ENCODE assay signal across 24 cellular contexts in genomic region chr5:54654211-54654610, GRCh38.
A peak's percentile ranks its signal among the peaks of the same experiment; 100 is the strongest.
DNase-seq lines count a peak whose midpoint lies in the region; ATAC-seq and TF ChIP-seq lines count a peak whose summit lies in the region.
"Had no signal": no experiment of that assay in that cellular context is flagged by ENCODE, and none has a peak within 500 bp of the region (broad histone marks: within the 10 kb centered on the region; RNA-seq: fewer than 3 reads in every experiment).

No MANE protein-coding gene starts in this region.

- H3K4me3 Mint-ChIP-seq in natural killer cell treated with Interleukin-12 subunit alpha and Interleukin-12 subunit beta and Interleukin-15 and Interleukin-18, amount 100 ng/mL, for 72 hours = peak overlapping the region; percentile 60
- no peak overlapping the region for H3K4me3 Mint-ChIP-seq in natural killer cell
- no peak overlapping the region for H3K4me3 Mint-ChIP-seq in endothelial cell (ENCODE audit: unreplicated experiment)
- H3K4me3 Mint-ChIP-seq: activated CD8-positive, alpha-beta T cell treated with anti-CD3 and anti-CD28 coated beads for 36 hours; activated naive CD4-positive, alpha-beta T cell treated with anti-CD3 and anti-CD28 coated beads for 36 hours; activated T-cell treated with anti-CD3 and anti-CD28 coated beads, Interleukin-2, amount 50 U/mL, for 24 hours had no signal

- no peaks in the 10 kb centered on the region for H3K36me3 Mint-ChIP-seq in natural killer cell treated with Interleukin-12 subunit alpha and Interleukin-12 subunit beta and Interleukin-15 and Interleukin-18, amount 100 ng/mL, for 72 hours
- H3K36me3 Mint-ChIP-seq in natural killer cell (no peaks in the 10 kb centered on the region), endothelial cell (ENCODE audit: low read depth, unreplicated experiment) (no peaks in the 10 kb centered on the region)

- peak overlapping the region; percentile 78 to 89 for H3K27ac Mint-ChIP-seq in natural killer cell treated with Interleukin-12 subunit alpha and Interleukin-12 subunit beta and Interleukin-15 and Interleukin-18, amount 100 ng/mL, for 72 hours
- H3K27ac Mint-ChIP-seq in natural killer cell (peak overlapping the region in 1 of 2 donors; percentile 47), endothelial cell (ENCODE audit: unreplicated experiment) (no peak overlapping the region)
- H3K27ac Mint-ChIP-seq: activated CD8-positive, alpha-beta T cell treated with anti-CD3 and anti-CD28 coated beads for 36 hours; activated naive CD4-positive, alpha-beta T cell treated with anti-CD3 and anti-CD28 coated beads for 36 hours; activated T-cell treated with anti-CD3 and anti-CD28 coated beads, Interleukin-2, amount 50 U/mL, for 24 hours had no signal

- TF ChIP-seq CTCF in natural killer cell (IDR thresholded peaks at IDR 0.05) (no peak), endothelial cell (IDR thresholded peaks at IDR 0.05; ENCODE audit: unreplicated experiment) (no peak), GM13976 (IDR thresholded peaks at IDR 0.05; ENCODE audit: borderline replicate concordance, control extremely low read depth, extremely low read depth, insufficient read depth, missing control alignments) (no peak)

- H3K9me3 Mint-ChIP-seq in natural killer cell treated with Interleukin-12 subunit alpha and Interleukin-12 subunit beta and Interleukin-15 and Interleukin-18, amount 100 ng/mL, for 72 hours = no peaks in the 10 kb centered on the region
- no peaks in the 10 kb centered on the region for H3K9me3 Mint-ChIP-seq in natural killer cell
- H3K9me3 Mint-ChIP-seq in endothelial cell (ENCODE audit: unreplicated experiment) = no peaks in the 10 kb centered on the region
- H3K9me3 Mint-ChIP-seq: activated CD8-positive, alpha-beta T cell treated with anti-CD3 and anti-CD28 coated beads for 36 hours; activated naive CD4-positive, alpha-beta T cell treated with anti-CD3 and anti-CD28 coated beads for 36 hours; activated T-cell treated with anti-CD3 and anti-CD28 coated beads, Interleukin-2, amount 50 U/mL, for 24 hours had no signal

- intact Hi-C loops in natural killer cell (cut with micrococcal nuclease) = no loop called here
- intact Hi-C loops in posterior cingulate gyrus (cut with DNase I) = no loop called here

- in situ Hi-C loops in GM13976 (cut with MboI; ENCODE audit: low sequenced_read_pairs, unreplicated experiment) = no loop called here

- no peak for DNase-seq in natural killer cell treated with Interleukin-12 subunit alpha and Interleukin-12 subunit beta and Interleukin-15 and Interleukin-18, amount 100 ng/mL, for 72 hours (ENCODE audit: low spot score)
- DNase-seq in natural killer cell (no peak), SKM-1 treated with dmso at 0.1 percent for 144 hours (lab: John Stamatoyannopoulos, UW; ENCODE audit: unreplicated experiment) (peak; percentile 78), fibroblast of peridontal ligament (ENCODE audit: extremely low read depth) (peak; percentile 49), endothelial cell (ENCODE audit: low spot score) (no peak), posterior cingulate gyrus (no peak), GM13976 (ENCODE audit: low spot score) (no peak), foreskin melanocyte (no peak)
- DNase-seq: activated CD4-positive, CD25-positive, alpha-beta regulatory T cell; activated CD8-positive, alpha-beta T cell treated with anti-CD3 and anti-CD28 coated beads for 36 hours; activated naive CD4-positive, alpha-beta T cell treated with anti-CD3 and anti-CD28 coated beads for 36 hours; activated T-cell treated with anti-CD3 and anti-CD28 coated beads, Interleukin-2, amount 50 U/mL, for 24 hours; BE2C; central memory CD4-positive, alpha-beta T cell; erythroblast; hypothalamus; mucosa of descending colon; NCI-H1092; NCI-H2029; NCI-H345; NCI-H82; psoas muscle had no signal

- peak; percentile 80 to 87 for ATAC-seq in natural killer cell treated with Interleukin-12 subunit alpha and Interleukin-12 subunit beta and Interleukin-15 and Interleukin-18, amount 100 ng/mL, for 72 hours
- ATAC-seq in natural killer cell = no peak
- ATAC-seq: activated CD8-positive, alpha-beta T cell treated with anti-CD3 and anti-CD28 coated beads for 36 hours; gastroesophageal sphincter; mucosa of descending colon; Panc1; psoas muscle had no signal

- H3K4me1 Mint-ChIP-seq in natural killer cell treated with Interleukin-12 subunit alpha and Interleukin-12 subunit beta and Interleukin-15 and Interleukin-18, amount 100 ng/mL, for 72 hours (ENCODE audit: low read depth in 2 of 2) = peaks cover 39 to 42% of the 10 kb centered on the region in 2 donors
- H3K4me1 Mint-ChIP-seq in natural killer cell (peaks cover 36 to 41% of the 10 kb centered on the region in 2 donors), endothelial cell (ENCODE audit: unreplicated experiment) (no peaks in the 10 kb centered on the region)

- no peaks in the 10 kb centered on the region for H3K27me3 Mint-ChIP-seq in natural killer cell treated with Interleukin-12 subunit alpha and Interleukin-12 subunit beta and Interleukin-15 and Interleukin-18, amount 100 ng/mL, for 72 hours
- H3K27me3 Mint-ChIP-seq in natural killer cell (ENCODE audit: low read depth in 2 of 2) (no peaks in the 10 kb centered on the region), endothelial cell (ENCODE audit: unreplicated experiment) (peaks cover 2% of the 10 kb centered on the region)
- H3K27me3 Mint-ChIP-seq: activated CD8-positive, alpha-beta T cell treated with anti-CD3 and anti-CD28 coated beads for 36 hours; activated T-cell treated with anti-CD3 and anti-CD28 coated beads, Interleukin-2, amount 50 U/mL, for 24 hours had no signal

Comparison
In these comparisons a context has a peak if more than half of its experiments do, and no peak if none do; other contexts are left out.
1. ATAC-seq: peak in natural killer cell treated with Interleukin-12 subunit alpha and Interleukin-12 subunit beta and Interleukin-15 and Interleukin-18, amount 100 ng/mL, for 72 hours (2 of 2); none in natural killer cell (0 of 3).
2. DNase-seq: peak in SKM-1 treated with dmso at 0.1 percent for 144 hours (single experiment) and fibroblast of peridontal ligament (single experiment); none in natural killer cell treated with Interleukin-12 subunit alpha and Interleukin-12 subunit beta and Interleukin-15 and Interleukin-18, amount 100 ng/mL, for 72 hours (single experiment), natural killer cell (single experiment), endothelial cell (single experiment), posterior cingulate gyrus (0 of 10), GM13976 (single experiment) and foreskin melanocyte (single experiment).